ENCODE assay signal across 1 cellular context in genomic region chr7:153397906-153398305, GRCh38.
A peak's percentile ranks its signal among the peaks of the same experiment; 100 is the strongest.
TF ChIP-seq lines count a peak whose summit lies in the region.

No MANE protein-coding gene starts in this region.

TF ChIP-seq in K562, 482 proteins besides CTCF, POLR2A, EP300 and RAD21 (continued from another document):
- TF ChIP-seq HBP1 (CRISPR knock-in tag; IDR thresholded peaks at IDR 0.05) = peak; percentile 79; the same call in 1 of the 2 replicates
- TF ChIP-seq STAT6 (CRISPR knock-in tag; IDR thresholded peaks at IDR 0.05) = no peak
- TF ChIP-seq CTCFL (IDR thresholded peaks at IDR 0.05; ENCODE audit: borderline replicate concordance, insufficient read depth, low read depth, low read length, poor library complexity, severe bottlenecking) = no peak
- no peak for TF ChIP-seq GATA2 (CRISPR knock-in tag; IDR thresholded peaks at IDR 0.05)
- TF ChIP-seq DDX20 (tag; IDR thresholded peaks at IDR 0.05; ENCODE audit: low read depth) = no peak
- peak; percentile 14; the same call in 1 of the 2 replicates for TF ChIP-seq POLR2G (IDR thresholded peaks at IDR 0.05; ENCODE audit: low read depth, low read length)
